In the genomic region with DNA sequence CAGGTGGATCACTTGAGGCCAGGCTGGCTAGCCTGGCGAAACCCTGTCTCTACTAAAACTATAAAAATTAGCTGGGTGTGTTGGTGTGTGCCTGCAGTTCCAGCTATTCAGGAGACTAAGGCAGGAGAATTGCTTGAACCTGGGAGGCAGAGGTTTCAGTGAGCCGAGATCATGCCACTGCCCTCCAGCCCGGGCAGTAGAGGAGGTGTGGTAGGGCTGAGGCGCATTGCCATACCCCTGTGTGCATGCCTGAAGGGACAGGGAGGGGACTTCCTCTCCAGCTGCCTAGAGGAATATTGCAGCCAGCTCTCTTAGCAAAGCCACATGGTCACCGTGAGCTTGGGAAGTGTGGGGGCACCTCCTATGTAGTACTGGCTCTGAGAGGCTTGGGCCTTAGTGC, we compare ENCODE assay signal across 22 cellular contexts.
"Had no signal": no experiment of that assay in that cellular context is flagged by ENCODE, and none has a peak within 500 bp of the region (broad histone marks: within the 10 kb centered on the region; RNA-seq: fewer than 3 reads in every experiment).

No MANE protein-coding gene starts in this region.

- H3K27ac Mint-ChIP-seq: effector memory CD8-positive, alpha-beta T cell; naive thymus-derived CD4-positive, alpha-beta T cell; nephron progenitor cell; progenitor cell of endocrine pancreas; stimulated activated naive CD8-positive, alpha-beta T cell treated with anti-CD3 and anti-CD28 coated beads, Interleukin-15, amount 100 ng/mL, for 72 hours had no signal

- H3K27ac ChIP-seq: esophagus squamous epithelium, left lung, pancreas, right lobe of liver, suprapubic skin, transverse colon, vagina had no signal

- H3K36me3 Mint-ChIP-seq: naive thymus-derived CD4-positive, alpha-beta T cell had no signal

- H3K4me1 Mint-ChIP-seq: nephron progenitor cell; stimulated activated naive CD8-positive, alpha-beta T cell treated with anti-CD3 and anti-CD28 coated beads, Interleukin-15, amount 100 ng/mL, for 72 hours had no signal

- H3K4me3 ChIP-seq: esophagus squamous epithelium, left lung, pancreas, right lobe of liver, suprapubic skin, transverse colon, vagina had no signal

- H3K9me3 Mint-ChIP-seq: effector memory CD8-positive, alpha-beta T cell; nephron progenitor cell; stimulated activated naive CD8-positive, alpha-beta T cell treated with anti-CD3 and anti-CD28 coated beads, Interleukin-15, amount 100 ng/mL, for 72 hours had no signal

- H3K9me3 ChIP-seq: esophagus squamous epithelium, left lung, pancreas, right lobe of liver, suprapubic skin, transverse colon, vagina had no signal

- H3K27me3 ChIP-seq: pancreas, right lobe of liver, vagina had no signal

- H3K36me3 ChIP-seq: esophagus squamous epithelium, left lung, pancreas, right lobe of liver, suprapubic skin, transverse colon, vagina had no signal

- DNase-seq: cortex of kidney; effector memory CD8-positive, alpha-beta T cell; erythroblast; esophagus squamous epithelium; head of caudate nucleus; mesenchymal stem cell; midbrain; naive thymus-derived CD4-positive, alpha-beta T cell; nephron progenitor cell; occipital lobe; right lobe of liver; stimulated activated CD4-positive, alpha-beta T cell treated with anti-CD3 and anti-CD28 coated beads, Interleukin-2, amount 100 ng/mL, for 48 hours; stimulated activated naive CD4-positive, alpha-beta T cell; stimulated activated naive CD8-positive, alpha-beta T cell treated with anti-CD3 and anti-CD28 coated beads, Interleukin-15, amount 100 ng/mL, for 72 hours; transverse colon had no signal

- H3K4me3 Mint-ChIP-seq: effector memory CD8-positive, alpha-beta T cell; naive thymus-derived CD4-positive, alpha-beta T cell; nephron progenitor cell; stimulated activated naive CD8-positive, alpha-beta T cell treated with anti-CD3 and anti-CD28 coated beads, Interleukin-15, amount 100 ng/mL, for 72 hours had no signal

- FAIRE-seq: frontal cortex, keratinocyte, pancreas had no signal

- ATAC-seq: effector memory CD8-positive, alpha-beta T cell; left lung; naive thymus-derived CD4-positive, alpha-beta T cell; pancreas; right lobe of liver; stimulated activated naive CD8-positive, alpha-beta T cell treated with anti-CD3 and anti-CD28 coated beads, Interleukin-15, amount 100 ng/mL, for 72 hours had no signal

- H3K4me1 ChIP-seq: esophagus squamous epithelium, left lung, pancreas, right lobe of liver, suprapubic skin, transverse colon, vagina had no signal
